Comparison of ENCODE assay signal across 1 cellular context in genomic region chr6:137871299-137871698, GRCh38.
TF ChIP-seq lines count a peak whose summit lies in the region.

No MANE protein-coding gene starts in this region.

TF ChIP-seq in IMR-90, 13 proteins besides CTCF, POLR2A, EP300 and RAD21 (continued from another document):
- TF ChIP-seq SMC3 (IDR thresholded peaks at IDR 0.05; ENCODE audit: low read depth, low read length) (no peak), BHLHE40 (IDR thresholded peaks at IDR 0.05; ENCODE audit: low read depth, low read length) (no peak), CHD1 (IDR thresholded peaks at IDR 0.05; ENCODE audit: low read depth, low read length) (no peak), MXI1 (IDR thresholded peaks at IDR 0.05; ENCODE audit: borderline replicate concordance, low read depth, low read length) (no peak), MAFK (IDR thresholded peaks at IDR 0.05; ENCODE audit: low read depth, low read length) (no peak), NFE2L2 (IDR thresholded peaks at IDR 0.05; ENCODE audit: low read depth, low read length) (no peak)
